In the genomic region with DNA sequence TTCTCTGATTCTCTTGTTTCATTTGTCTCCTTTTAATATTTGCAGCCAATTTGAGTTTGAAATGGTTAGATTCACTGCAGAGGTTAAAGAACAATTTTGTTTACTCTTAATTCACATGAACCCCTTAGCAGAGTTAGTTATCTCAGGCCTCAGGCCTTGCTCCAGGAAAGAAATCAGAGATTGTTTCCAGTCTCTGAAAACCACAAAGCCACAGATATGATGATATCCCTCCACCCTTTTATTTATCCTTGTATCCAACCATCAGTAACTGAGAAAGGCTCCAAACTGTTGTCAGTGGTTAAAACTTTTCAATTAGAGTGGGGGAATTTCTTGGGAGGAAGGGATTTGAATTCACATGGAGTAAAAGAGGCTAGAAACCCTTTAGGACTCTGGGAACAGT, we compare ENCODE assay signal across 21 cellular contexts.
"Had no signal": no experiment of that assay in that cellular context is flagged by ENCODE, and none has a peak within 500 bp of the region (broad histone marks: within the 10 kb centered on the region; RNA-seq: fewer than 3 reads in every experiment).

No MANE protein-coding gene starts in this region.

- H3K27ac ChIP-seq: colonic mucosa, heart left ventricle, neutrophil, right atrium auricular region, sigmoid colon had no signal

- H3K27ac Mint-ChIP-seq: endodermal cell; naive thymus-derived CD4-positive, alpha-beta T cell; nephron progenitor cell; type B pancreatic cell had no signal

- H3K4me3 ChIP-seq: colonic mucosa, heart left ventricle, right atrium auricular region, sigmoid colon had no signal

- H3K4me1 Mint-ChIP-seq: nephron progenitor cell had no signal

- H3K4me3 Mint-ChIP-seq: endodermal cell, nephron progenitor cell, type B pancreatic cell had no signal

- FAIRE-seq: endothelial cell of umbilical vein, islet of Langerhans, small intestine, urothelium cell line had no signal

- DNase-seq: colonic mucosa; effector CD4-positive, alpha-beta T cell; endodermal cell; erythroblast; foreskin melanocyte; heart left ventricle; hypothalamus; kidney glomerular epithelial cell; naive thymus-derived CD4-positive, alpha-beta T cell; nephron progenitor cell; posterior cingulate gyrus; sigmoid colon; small intestine; stimulated activated CD4-positive, alpha-beta T cell treated with anti-CD3 and anti-CD28 coated beads, Interleukin-12 subunit alpha, Interleukin-12 subunit beta, amount 100 ng/mL, for 4 hours; stimulated activated naive CD4-positive, alpha-beta T cell had no signal

- H3K9me3 Mint-ChIP-seq: type B pancreatic cell had no signal

- H3K9me3 ChIP-seq: colonic mucosa, heart left ventricle, neutrophil, right atrium auricular region, sigmoid colon had no signal

- H3K27me3 Mint-ChIP-seq: naive thymus-derived CD4-positive, alpha-beta T cell; type B pancreatic cell had no signal

- H3K36me3 Mint-ChIP-seq: type B pancreatic cell had no signal

- H3K36me3 ChIP-seq: colonic mucosa, heart left ventricle, neutrophil, right atrium auricular region, sigmoid colon had no signal

- H3K27me3 ChIP-seq: colonic mucosa, heart left ventricle, neutrophil, right atrium auricular region, sigmoid colon had no signal

- H3K4me1 ChIP-seq: colonic mucosa, heart left ventricle, right atrium auricular region, sigmoid colon had no signal

- ATAC-seq: heart left ventricle; naive thymus-derived CD4-positive, alpha-beta T cell had no signal
